Comparison of ENCODE assay signal across 10 cellular contexts in genomic region chr3:127761101-127761802, GRCh38.
DNase-seq lines count a peak whose midpoint lies in the region; ATAC-seq and TF ChIP-seq lines count a peak whose summit lies in the region.
"Had no signal": no experiment of that assay in that cellular context is flagged by ENCODE, and none has a peak within 500 bp of the region (broad histone marks: within the 10 kb centered on the region; RNA-seq: fewer than 3 reads in every experiment).

No MANE protein-coding gene starts in this region.

- H3K27ac Mint-ChIP-seq in activated CD8-positive, alpha-beta memory T cell treated with anti-CD3 and anti-CD28 coated beads, Interleukin-2, amount 10 ng/mL, durations not matched to agents 7 days and 5 days: peak overlapping the region; percentile 86

- H3K27ac ChIP-seq in SU-DHL-6 (ENCODE audit: low read depth, low read length) (peak overlapping the region; percentile 29), lower lobe of right lung (peak overlapping the region; percentile 81), upper lobe of right lung (peak overlapping the region; percentile 76), suprapubic skin (no peak overlapping the region)

- H3K9me3 Mint-ChIP-seq in activated CD8-positive, alpha-beta memory T cell treated with anti-CD3 and anti-CD28 coated beads, Interleukin-2, amount 10 ng/mL, durations not matched to agents 7 days and 5 days (ENCODE audit: low read depth): no peaks in the 10 kb centered on the region
- H3K9me3 Mint-ChIP-seq: activated T-cell treated with anti-CD3 and anti-CD28 coated beads, Interleukin-2, amount 50 U/mL, for 24 hours; neural crest cell had no signal

- WGBS in suprapubic skin: 96% methylated on average over 5 of the region's 19 CpGs

- H3K9me2 ChIP-seq in SU-DHL-6 (replicated peaks; ENCODE audit: insufficient read depth, low read length): no peaks in the 10 kb centered on the region

- peak overlapping the region; percentile 29 for H2AFZ ChIP-seq in SU-DHL-6 (ENCODE audit: low read depth, low read length, severe bottlenecking)

- H3K4me3 ChIP-seq in SU-DHL-6 (ENCODE audit: insufficient read depth, low read length, poor library complexity, severe bottlenecking) (no peak overlapping the region), lower lobe of right lung (peak overlapping the region; percentile 33), upper lobe of right lung (peak overlapping the region; percentile 21), suprapubic skin (no peak overlapping the region)

- no peaks in the 10 kb centered on the region for H3K79me2 ChIP-seq in SU-DHL-6 (ENCODE audit: insufficient read depth, low read length)

- H3K9me3 ChIP-seq in SU-DHL-6 (ENCODE audit: insufficient read depth, low read length) (no peaks in the 10 kb centered on the region), lower lobe of right lung (no peaks in the 10 kb centered on the region), upper lobe of right lung (no peaks in the 10 kb centered on the region), suprapubic skin (no peaks in the 10 kb centered on the region)

- no peak for TF ChIP-seq POLR2A in suprapubic skin (IDR thresholded peaks at IDR 0.05)

- H3K36me3 ChIP-seq in SU-DHL-6 (ENCODE audit: low read length) (no peaks in the 10 kb centered on the region), lower lobe of right lung (no peaks in the 10 kb centered on the region), upper lobe of right lung (peaks cover 7% of the 10 kb centered on the region), suprapubic skin (no peaks in the 10 kb centered on the region)

- peak; percentile 62 for DNase-seq in activated CD8-positive, alpha-beta memory T cell treated with anti-CD3 and anti-CD28 coated beads, Interleukin-2, amount 10 ng/mL, durations not matched to agents 7 days and 5 days
- no peak for DNase-seq in activated CD8-positive, alpha-beta memory T cell treated with anti-CD3 and anti-CD28 coated beads, Interleukin-2, amount 50 U/mL, for 48 hours
- DNase-seq in lower lobe of right lung: peak; percentile 71
- peak; percentile 80 for DNase-seq in upper lobe of right lung
- no peak for DNase-seq in suprapubic skin (ENCODE audit: low spot score in 2 of 2)
- DNase-seq in ureter (ENCODE audit: low spot score): no peak
- DNase-seq: activated T-cell treated with anti-CD3 and anti-CD28 coated beads, Interleukin-2, amount 50 U/mL, for 24 hours had no signal

- H3F3A ChIP-seq in SU-DHL-6 (ENCODE audit: insufficient read depth): no peaks in the 10 kb centered on the region

- TF ChIP-seq EP300 in suprapubic skin (IDR thresholded peaks at IDR 0.05): no peak

- no peaks in the 10 kb centered on the region for H3K27me3 Mint-ChIP-seq in activated CD8-positive, alpha-beta memory T cell treated with anti-CD3 and anti-CD28 coated beads, Interleukin-2, amount 10 ng/mL, durations not matched to agents 7 days and 5 days

- peak overlapping the region; percentile 32 for H3K9ac ChIP-seq in SU-DHL-6 (ENCODE audit: low read length)

- TF ChIP-seq CTCF in SU-DHL-6 (IDR thresholded peaks at IDR 0.05; ENCODE audit: insufficient read depth, low read length, poor library complexity, severe bottlenecking) (no peak), lower lobe of right lung (IDR thresholded peaks at IDR 0.05) (peak; percentile 29), upper lobe of right lung (IDR thresholded peaks at IDR 0.05) (peak; percentile 27), suprapubic skin (IDR thresholded peaks at IDR 0.05) (no peak)

- H3K4me3 Mint-ChIP-seq in activated CD8-positive, alpha-beta memory T cell treated with anti-CD3 and anti-CD28 coated beads, Interleukin-2, amount 10 ng/mL, durations not matched to agents 7 days and 5 days: peak overlapping the region; percentile 68
- H3K4me3 Mint-ChIP-seq: activated T-cell treated with anti-CD3 and anti-CD28 coated beads, Interleukin-2, amount 50 U/mL, for 24 hours; neural crest cell had no signal

- CTCF ChIA-PET in activated CD8-positive, alpha-beta memory T cell treated with anti-CD3 and anti-CD28 coated beads, Interleukin-2, amount 10 ng/mL, durations not matched to agents 7 days and 5 days (lab: Charles Lee): interaction anchor here (0.5 to 2.6 kb wide), 6 partner anchors 12 to 71 kb away, joined by 3 to 16 read pairs (median 5); partner anchors contain the start of gene MGLL

- ATAC-seq in activated CD8-positive, alpha-beta memory T cell treated with anti-CD3 and anti-CD28 coated beads, Interleukin-2, amount 10 ng/mL, durations not matched to agents 7 days and 5 days: peak; percentile 45
- ATAC-seq in lower lobe of right lung: peak; percentile 86 to 92
- peak; percentile 91 for ATAC-seq in upper lobe of right lung
- ATAC-seq in HG03460 (IDR thresholded peaks at IDR 0.05; ENCODE audit: unreplicated experiment): no peak

- peaks cover 49% of the 10 kb centered on the region for H3K4me1 ChIP-seq in lower lobe of right lung
- H3K4me1 ChIP-seq in upper lobe of right lung: peaks cover 34% of the 10 kb centered on the region
- H3K4me1 ChIP-seq in suprapubic skin: peaks cover 10% of the 10 kb centered on the region

- intact Hi-C loops in lower lobe of right lung (cut with DNase I): no loop called here
- intact Hi-C loops in upper lobe of right lung (cut with DNase I): no loop called here

- H3K27me3 ChIP-seq in SU-DHL-6 (ENCODE audit: low read length) (no peaks in the 10 kb centered on the region), lower lobe of right lung (ENCODE audit: low read depth) (no peaks in the 10 kb centered on the region), upper lobe of right lung (no peaks in the 10 kb centered on the region), suprapubic skin (no peaks in the 10 kb centered on the region)

- H4K20me1 ChIP-seq in SU-DHL-6 (ENCODE audit: low read depth, low read length): no peaks in the 10 kb centered on the region

- peaks cover 55% of the 10 kb centered on the region for H3K4me1 Mint-ChIP-seq in activated CD8-positive, alpha-beta memory T cell treated with anti-CD3 and anti-CD28 coated beads, Interleukin-2, amount 10 ng/mL, durations not matched to agents 7 days and 5 days

- no peaks in the 10 kb centered on the region for H3K36me3 Mint-ChIP-seq in activated CD8-positive, alpha-beta memory T cell treated with anti-CD3 and anti-CD28 coated beads, Interleukin-2, amount 10 ng/mL, durations not matched to agents 7 days and 5 days

- peak overlapping the region; percentile 37 for H3K4me2 ChIP-seq in SU-DHL-6 (ENCODE audit: low read depth, low read length, poor library complexity, severe bottlenecking)

Comparison
In these comparisons a context has a peak if more than half of its experiments do, and no peak if none do; other contexts are left out.
1. DNase-seq: peak in activated CD8-positive, alpha-beta memory T cell treated with anti-CD3 and anti-CD28 coated beads, Interleukin-2, amount 10 ng/mL, durations not matched to agents 7 days and 5 days (single experiment), lower lobe of right lung (single experiment) and upper lobe of right lung (single experiment); none in activated CD8-positive, alpha-beta memory T cell treated with anti-CD3 and anti-CD28 coated beads, Interleukin-2, amount 50 U/mL, for 48 hours (single experiment), suprapubic skin (0 of 2) and ureter (single experiment).
2. H3K4me3 ChIP-seq: peak in lower lobe of right lung (single experiment) and upper lobe of right lung (single experiment); none in SU-DHL-6 (single experiment) and suprapubic skin (single experiment).
3. CTCF ChIP-seq: peak in lower lobe of right lung (single experiment) and upper lobe of right lung (single experiment); none in SU-DHL-6 (single experiment) and suprapubic skin (0 of 2).